11 cellular contexts compared by ENCODE assay signal in the genomic region with DNA sequence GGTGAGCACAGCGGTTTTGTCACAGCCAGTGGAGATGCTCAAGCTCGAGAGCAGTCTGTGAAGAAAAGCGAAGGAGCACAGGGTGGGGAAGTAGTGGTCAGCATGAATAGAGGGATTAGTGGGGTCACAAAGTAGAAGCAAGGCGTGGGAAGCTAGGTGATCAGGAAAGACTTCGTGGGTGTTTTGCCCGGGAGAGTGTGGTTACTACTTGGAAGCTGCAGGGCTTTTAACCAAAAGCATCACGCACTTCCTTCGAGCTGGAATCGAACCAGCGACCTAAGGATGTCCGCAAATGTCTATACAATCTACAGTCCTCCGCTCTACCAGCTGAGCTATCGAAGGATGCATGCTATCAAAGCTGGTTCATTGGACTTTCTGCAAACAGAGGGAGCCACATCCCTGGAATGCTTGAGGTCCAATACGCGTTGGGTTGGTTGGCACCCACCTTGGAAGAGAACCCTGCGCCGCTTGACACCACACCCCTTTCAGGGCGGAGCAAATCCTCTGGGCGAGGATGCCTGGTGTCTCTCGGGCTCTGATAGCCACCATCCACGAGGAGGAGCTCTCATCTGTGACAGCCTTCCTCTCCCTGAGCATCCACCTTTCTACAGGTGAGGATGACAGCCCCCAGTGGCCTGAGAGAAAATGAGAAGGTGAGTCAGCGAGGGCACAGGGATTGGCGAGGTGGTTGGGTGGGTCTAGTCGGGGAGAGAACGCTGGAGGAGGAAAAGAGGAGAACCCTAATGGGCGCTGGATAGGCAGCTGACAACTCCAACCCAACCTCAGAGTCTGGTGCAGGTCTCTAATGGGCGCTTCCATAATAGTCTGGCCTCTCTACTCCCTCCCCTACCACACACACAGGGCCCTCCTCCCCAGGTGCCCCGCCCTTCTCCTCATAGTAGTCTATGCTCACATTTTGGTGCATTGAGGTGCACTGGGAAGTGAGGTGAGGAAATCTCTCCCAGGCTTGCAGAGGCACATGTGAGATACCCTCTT. TPM values are rescaled to one million over a fixed set of nuclear protein-coding genes. Genes with fewer than 3 reads are reported as not detected.
DNase-seq lines count a peak whose midpoint lies in the region; ATAC-seq, FAIRE-seq and TF ChIP-seq lines count a peak whose summit lies in the region.
"Had no signal": no experiment of that assay in that cellular context is flagged by ENCODE, and none has a peak within 500 bp of the region (broad histone marks: within the 10 kb centered on the region; RNA-seq: fewer than 3 reads in every experiment).

No MANE protein-coding gene starts in this region.

- H3K9me2 ChIP-seq in PC-3 (replicated peaks; ENCODE audit: low read length), result no peaks in the 10 kb centered on the region

- H3K4me3 ChIP-seq in right atrium auricular region, result no peak overlapping the region
- no peak overlapping the region for H3K4me3 ChIP-seq in PC-3 (ENCODE audit: low read length)
- H3K4me3 ChIP-seq: SJSA1 had no signal

- H3K27me3 ChIP-seq in right atrium auricular region (peaks cover 12 to 13% of the 10 kb centered on the region in 2 donors), PC-3 (ENCODE audit: low read length) (peaks cover 30% of the 10 kb centered on the region)

- TF ChIP-seq CTCF in right atrium auricular region (IDR thresholded peaks at IDR 0.05) (no peak), PC-3 (conservative IDR thresholded peaks at IDR 0.05; ENCODE audit: low read depth, low read length) (peak; percentile 62), endothelial cell (IDR thresholded peaks at IDR 0.05; ENCODE audit: unreplicated experiment) (no peak)

- H3K27me3 Mint-ChIP-seq in endothelial cell (ENCODE audit: unreplicated experiment), result peaks cover 16% of the 10 kb centered on the region

- H3K9ac ChIP-seq in PC-3 (ENCODE audit: low read length), result no peak overlapping the region

- H3K36me3 ChIP-seq in right atrium auricular region (no peaks in the 10 kb centered on the region), PC-3 (ENCODE audit: low read depth, low read length) (no peaks in the 10 kb centered on the region)
- H3K36me3 ChIP-seq: SJSA1 had no signal

- POLR2A ChIA-PET in PC-3 (lab: Charles Lee; ENCODE audit: unreplicated experiment), result no interaction called here

- no TSS peak for BruUV-seq in PC-3 (replicated peaks; lab: Mats Ljungman, UMichigan)

- H3K36me3 Mint-ChIP-seq in endothelial cell (ENCODE audit: low read depth, unreplicated experiment), result peaks cover 3% of the 10 kb centered on the region

- no peak overlapping the region for H3K27ac Mint-ChIP-seq in endothelial cell (ENCODE audit: unreplicated experiment)

- H3K4me1 ChIP-seq in right atrium auricular region, result peaks cover 0 to 4% of the 10 kb centered on the region in 2 donors
- no peaks in the 10 kb centered on the region for H3K4me1 ChIP-seq in PC-3 (ENCODE audit: insufficient read depth, low read length)
- H3K4me1 ChIP-seq: SJSA1 had no signal

- no peak for FAIRE-seq in GM19239 (lab: Jason Lieb, UNC)

- no peaks in the 10 kb centered on the region for H3K9me3 ChIP-seq in right atrium auricular region
- H3K9me3 ChIP-seq in PC-3 (ENCODE audit: low read length), result no peaks in the 10 kb centered on the region
- H3K9me3 ChIP-seq: SJSA1 had no signal

- CTCF ChIA-PET in PC-3 (lab: Charles Lee), result interaction anchor here (1.2 kb wide), 1 partner anchor 33 kb away, joined by 3 read pairs; no protein-coding TSS in a partner anchor

- H3K4me3 Mint-ChIP-seq in endothelial cell (ENCODE audit: unreplicated experiment), result peak overlapping the region; percentile 37

- DNase-seq in right atrium auricular region (ENCODE audit: low spot score) (peak; percentile 11), Right ventricle myocardium superior (no peak), PC-3 (peak; percentile 60), endothelial cell (ENCODE audit: low spot score) (peak; percentile 19), GM19239 (ENCODE audit: insufficient read length, low spot score) (no peak), OCI-M2 (lab: John Stamatoyannopoulos, UW; ENCODE audit: unreplicated experiment) (no peak)
- DNase-seq in stimulated activated naive CD8-positive, alpha-beta T cell treated with anti-CD3 and anti-CD28 coated beads, Interleukin-15, Interleukin-2, amounts not matched to agents 100 U/mL and 50 U/mL, for 24 hours, result peak; percentile 44
- DNase-seq: central memory CD4-positive, alpha-beta T cell; DND-41 had no signal

- no peak overlapping the region for H2AFZ ChIP-seq in PC-3 (ENCODE audit: low read length)

- no peaks in the 10 kb centered on the region for H4K20me1 ChIP-seq in PC-3 (ENCODE audit: low read length)

- no peaks in the 10 kb centered on the region for H3K9me3 Mint-ChIP-seq in endothelial cell (ENCODE audit: unreplicated experiment)

- no peaks in the 10 kb centered on the region for H3K79me2 ChIP-seq in PC-3 (ENCODE audit: low read length)

- H3F3A ChIP-seq in PC-3 (ENCODE audit: low read length, unreplicated experiment), result no peaks in the 10 kb centered on the region

- ATAC-seq in Right ventricle myocardium superior (ENCODE audit: poor library complexity), result no peak
- ATAC-seq in PC-3, result peak; percentile 71
- ATAC-seq in stimulated activated naive CD8-positive, alpha-beta T cell treated with anti-CD3 and anti-CD28 coated beads, Interleukin-15, Interleukin-2, amounts not matched to agents 100 U/mL and 50 U/mL, for 24 hours, result peak; percentile 35
- ATAC-seq in GM18873 (IDR thresholded peaks at IDR 0.05; ENCODE audit: low FRiP score, unreplicated experiment), result no peak

- peaks cover 7% of the 10 kb centered on the region for H3K4me1 Mint-ChIP-seq in endothelial cell (ENCODE audit: unreplicated experiment)

- H3K27ac ChIP-seq in right atrium auricular region (no peak overlapping the region), PC-3 (ENCODE audit: low read length) (no peak overlapping the region)
- H3K27ac ChIP-seq: SJSA1 had no signal

- H3K4me2 ChIP-seq in PC-3 (ENCODE audit: low read length), result no peak overlapping the region

- intact Hi-C loops in Right ventricle myocardium superior (cut with DNase I) (no loop called here), PC-3 (cut with micrococcal nuclease) (loop anchor here (1.0 kb wide), 1 partner anchor 34 kb away; no protein-coding TSS in a partner anchor)

RNA-seq across cellular contexts. Expression of a gene that starts 16.0 kb away (rescaled TPM):
- total RNA-seq in right atrium auricular region, result not detected
- total RNA-seq in Right ventricle myocardium superior, result not detected
- total RNA-seq in PC-3 (2014; rRNA removed), result not detected in 2 replicates
- total RNA-seq in endothelial cell (ENCODE audit: unreplicated experiment), result not detected
- total RNA-seq: SJSA1 had no signal

RNA-seq across cellular contexts. Expression of a gene that starts 26.8 kb away (rescaled TPM):
- total RNA-seq in right atrium auricular region (10 to 100 TPM; 19.5 to 44.4 TPM), Right ventricle myocardium superior (9.4 TPM), PC-3 (2014; rRNA removed) (5.9 and 8.5 TPM in 2 replicates), endothelial cell (ENCODE audit: unreplicated experiment) (1.0 TPM)

RNA-seq across cellular contexts. Expression of a gene that starts 31.1 kb away (rescaled TPM):
- total RNA-seq in right atrium auricular region (10 to 100 TPM in 1 of 2 donors, 1 to 10 TPM in 1; 4.4 to 14.5 TPM), Right ventricle myocardium superior (5.3 TPM), PC-3 (2014; rRNA removed) (4.8 and 6.6 TPM in 2 replicates), endothelial cell (ENCODE audit: unreplicated experiment) (6.5 TPM)

Comparison
In these comparisons a context has a peak if more than half of its experiments do, and no peak if none do; other contexts are left out.
1. DNase-seq: peak in right atrium auricular region (single experiment), PC-3 (single experiment), endothelial cell (single experiment) and stimulated activated naive CD8-positive, alpha-beta T cell treated with anti-CD3 and anti-CD28 coated beads, Interleukin-15, Interleukin-2, amounts not matched to agents 100 U/mL and 50 U/mL, for 24 hours (single experiment); none in Right ventricle myocardium superior (single experiment), GM19239 (single experiment) and OCI-M2 (single experiment).
2. ATAC-seq: peak in PC-3 (single experiment) and stimulated activated naive CD8-positive, alpha-beta T cell treated with anti-CD3 and anti-CD28 coated beads, Interleukin-15, Interleukin-2, amounts not matched to agents 100 U/mL and 50 U/mL, for 24 hours (single experiment); none in Right ventricle myocardium superior (single experiment) and GM18873 (single experiment).